In the genomic region with DNA sequence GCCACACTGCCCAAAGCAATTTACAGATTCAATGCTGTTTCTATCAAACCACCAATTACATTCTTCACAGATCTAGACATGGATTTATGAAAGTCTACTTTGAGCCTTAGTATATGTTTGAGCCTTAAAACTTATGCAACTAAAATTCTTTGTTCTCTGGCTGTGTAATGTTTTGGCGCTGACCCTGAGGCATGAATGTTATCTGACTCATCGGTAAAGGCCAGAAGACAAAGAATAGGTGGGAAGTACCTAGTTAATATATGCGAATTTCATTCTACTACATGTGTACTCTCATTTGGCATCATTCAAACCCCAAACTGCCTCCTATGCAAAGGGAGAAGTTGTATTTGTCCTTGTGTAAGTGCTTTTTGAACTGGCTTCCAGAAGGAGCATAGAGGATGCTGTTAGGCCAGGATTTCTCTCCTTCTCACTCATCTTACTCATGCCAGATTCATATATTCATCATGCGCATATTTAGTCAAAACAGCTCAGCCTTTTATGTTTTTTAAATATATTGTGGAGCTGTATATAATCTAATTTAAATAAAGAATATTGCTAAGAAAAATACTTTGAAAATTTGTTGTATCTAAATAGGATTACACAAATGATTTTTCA, we compare ENCODE assay signal across 10 cellular contexts.
DNase-seq lines count a peak whose midpoint lies in the region; ATAC-seq and TF ChIP-seq lines count a peak whose summit lies in the region.
"Had no signal": no experiment of that assay in that cellular context is flagged by ENCODE, and none has a peak within 500 bp of the region (broad histone marks: within the 10 kb centered on the region; RNA-seq: fewer than 3 reads in every experiment).

No MANE protein-coding gene starts in this region.

- no peaks in the 10 kb centered on the region for H3K79me2 ChIP-seq in fibroblast of lung (ENCODE audit: control insufficient read depth, insufficient read depth, low read length)

- no peak overlapping the region for H3K4me3 ChIP-seq in AG04450 (ENCODE audit: low read depth, low read length)
- H3K4me3 ChIP-seq in MG63 = no peak overlapping the region
- H3K4me3 ChIP-seq in fibroblast of lung (replicated peaks in 1 of 4; ENCODE audit: control extremely low read depth in 1 of 4, insufficient read depth in 1 of 4, low read depth in 3 of 4, low read length in 4 of 4) = no peak overlapping the region
- H3K4me3 ChIP-seq: pancreas had no signal

- no peak overlapping the region for H3K4me2 ChIP-seq in fibroblast of lung (ENCODE audit: extremely low read depth, insufficient read depth, low read length)

- no peak overlapping the region for H3K9ac ChIP-seq in fibroblast of lung (ENCODE audit: insufficient read depth, low read length)

- DNase-seq in AG04450 (ENCODE audit: low read depth, low spot score) (peak; percentile 13), MG63 (peak; percentile 76), fibroblast of lung (ENCODE audit: low read depth in 2 of 2) (peak; percentile 37 to 84), NCI-H524 (lab: John Stamatoyannopoulos, UW) (no peak)
- no peak for DNase-seq in activated CD8-positive, alpha-beta memory T cell treated with anti-CD3 and anti-CD28 coated beads, Interleukin-2, amount 50 U/mL, for 48 hours
- DNase-seq: NCI-H345, pancreas had no signal

- ATAC-seq in GM19025 (IDR thresholded peaks at IDR 0.05; ENCODE audit: low read depth, unreplicated experiment) = peak; percentile 56
- ATAC-seq in GM21529 (IDR thresholded peaks at IDR 0.05; ENCODE audit: unreplicated experiment) = no peak
- ATAC-seq in GM21447 (IDR thresholded peaks at IDR 0.05; ENCODE audit: unreplicated experiment) = no peak

- H3K27ac ChIP-seq in AG04450 (ENCODE audit: low read depth, low read length) (no peak overlapping the region), fibroblast of lung (ENCODE audit: insufficient read depth, low read length) (no peak overlapping the region)
- H3K27ac ChIP-seq: pancreas had no signal

- TF ChIP-seq CTCF in AG04450 (IDR thresholded peaks at IDR 0.05; ENCODE audit: low read depth, low read length) = no peak
- no peak for TF ChIP-seq CTCF in fibroblast of lung (conservative IDR thresholded peaks at IDR 0.05 in 1 of 2, IDR thresholded peaks at IDR 0.05 in 1 of 2; ENCODE audit: low read depth in 1 of 2, low read length in 2 of 2)

- peaks cover 2% of the 10 kb centered on the region for H3K4me1 ChIP-seq in fibroblast of lung (ENCODE audit: control insufficient read depth, extremely low read depth, insufficient read depth, low read length)

- POLR2A ChIA-PET in AG04450 (lab: Yijun Ruan, JAX) = no interaction called here

- no peak overlapping the region for H2AFZ ChIP-seq in fibroblast of lung (ENCODE audit: low read length)

- H3K27me3 ChIP-seq in AG04450 (ENCODE audit: control insufficient read depth, insufficient read depth, low read length) (no peaks in the 10 kb centered on the region), MG63 (no peaks in the 10 kb centered on the region), fibroblast of lung (ENCODE audit: control insufficient read depth, insufficient read depth, low read length) (no peaks in the 10 kb centered on the region)
- H3K27me3 ChIP-seq: pancreas had no signal

- CTCF ChIA-PET in AG04450 (lab: Charles Lee) = interaction anchor here (0.5 kb wide), 1 partner anchor 176 kb away, joined by 3 read pairs; no protein-coding TSS in a partner anchor

- no peaks in the 10 kb centered on the region for H4K20me1 ChIP-seq in fibroblast of lung (ENCODE audit: control insufficient read depth, extremely low read depth, insufficient read depth, low read length)

- H3K9me3 ChIP-seq in AG04450 (ENCODE audit: control insufficient read depth, insufficient read depth, low read length) (no peaks in the 10 kb centered on the region), MG63 (no peaks in the 10 kb centered on the region), fibroblast of lung (ENCODE audit: control insufficient read depth, insufficient read depth, low read depth, low read length) (no peaks in the 10 kb centered on the region)
- H3K9me3 ChIP-seq: pancreas had no signal

- H3K36me3 ChIP-seq in MG63 = no peaks in the 10 kb centered on the region
- no peaks in the 10 kb centered on the region for H3K36me3 ChIP-seq in fibroblast of lung (ENCODE audit: control insufficient read depth, insufficient read depth, low read length)
- H3K36me3 ChIP-seq: pancreas had no signal

Comparison
In these comparisons a context has a peak if more than half of its experiments do, and no peak if none do; other contexts are left out.
1. DNase-seq: peak in AG04450 (single experiment), MG63 (single experiment) and fibroblast of lung (2 of 2); none in NCI-H524 (0 of 2) and activated CD8-positive, alpha-beta memory T cell treated with anti-CD3 and anti-CD28 coated beads, Interleukin-2, amount 50 U/mL, for 48 hours (single experiment).